ENCODE assay signal across 11 cellular contexts in the genomic region with DNA sequence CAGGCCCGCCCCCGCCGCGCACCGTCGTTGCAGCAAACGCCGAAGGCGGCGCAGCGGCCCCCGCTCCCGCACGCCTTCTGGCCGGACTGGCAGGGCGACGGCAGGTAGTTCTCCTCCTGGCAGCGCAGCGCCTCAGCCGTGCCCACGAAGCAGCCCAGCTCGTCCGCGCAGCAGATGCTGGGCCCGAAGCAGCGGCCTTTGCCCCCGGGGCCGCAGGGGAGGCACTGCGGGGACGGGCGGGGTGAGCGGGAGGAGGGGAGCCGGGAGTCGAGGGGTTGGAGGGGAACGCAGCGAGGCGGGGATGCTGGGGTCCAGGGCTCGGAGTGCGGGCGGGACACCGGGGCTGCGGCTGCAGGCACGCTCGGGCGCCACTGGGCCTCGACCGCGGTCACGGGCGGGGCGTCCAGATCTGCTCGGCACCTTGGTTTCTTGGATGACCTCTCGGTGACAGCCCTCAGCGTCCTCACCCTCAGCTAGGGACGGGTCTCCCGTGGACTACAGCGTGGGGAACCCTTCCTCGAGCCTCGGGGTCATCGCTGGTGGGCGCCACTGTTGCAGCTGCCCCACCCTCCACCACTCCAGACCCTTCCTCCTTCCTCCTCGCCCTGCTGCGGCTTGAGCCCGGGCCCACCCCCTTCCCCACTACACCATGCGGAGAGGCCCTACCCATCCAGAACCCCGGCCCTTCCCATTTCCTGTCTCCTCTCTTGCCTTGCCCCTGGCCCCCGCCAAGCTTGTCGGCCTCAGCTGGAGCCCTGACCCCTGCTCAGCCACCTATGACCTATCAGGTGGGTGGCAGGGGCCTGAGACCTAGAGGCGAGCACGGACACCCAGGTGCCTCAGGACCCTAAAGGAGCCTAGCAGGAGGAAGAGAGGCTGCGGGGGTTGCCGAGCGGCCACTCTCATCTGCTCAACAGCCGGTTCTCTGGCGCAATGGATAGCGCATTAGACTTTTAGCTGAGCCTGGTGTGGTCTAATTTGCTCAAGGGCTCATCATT. TPM values are rescaled to one million over a fixed set of nuclear protein-coding genes. Genes with fewer than 3 reads are reported as not detected.
DNase-seq lines count a peak whose midpoint lies in the region; ATAC-seq and TF ChIP-seq lines count a peak whose summit lies in the region.
"Had no signal": no experiment of that assay in that cellular context is flagged by ENCODE, and none has a peak within 500 bp of the region (broad histone marks: within the 10 kb centered on the region; RNA-seq: fewer than 3 reads in every experiment).

No MANE protein-coding gene starts in this region.

- H3K27me3 Mint-ChIP-seq in activated CD8-positive, alpha-beta T cell treated with anti-CD3 and anti-CD28 coated beads, Interleukin-2, amount 10 ng/mL, durations not matched to agents 7 days and 5 days (ENCODE audit: low read depth): peaks cover 52% of the 10 kb centered on the region

- H3K9me2 ChIP-seq in SK-N-SH: no peaks in the 10 kb centered on the region

- no peaks in the 10 kb centered on the region for H3F3A ChIP-seq in SK-N-SH (replicated peaks; ENCODE audit: insufficient read depth)

- ATAC-seq in SK-N-SH treated with all-trans-retinoic acid at 6 μM for 48 hours (no peak), HG03460 (IDR thresholded peaks at IDR 0.05; ENCODE audit: unreplicated experiment) (no peak)
- peak; percentile 34 for ATAC-seq in activated CD8-positive, alpha-beta T cell treated with anti-CD3 and anti-CD28 coated beads, Interleukin-2, amount 10 ng/mL, durations not matched to agents 7 days and 5 days
- peak; percentile 6 for ATAC-seq in stimulated activated effector memory CD8-positive, alpha-beta T cell treated with anti-CD3 and anti-CD28 coated beads, Interleukin-12 subunit alpha, Interleukin-12 subunit beta, amount 100 ng/mL, for 72 hours

- no peak overlapping the region for H3K27ac ChIP-seq in SK-N-SH (ENCODE audit: low read depth in 2 of 2, low read length in 1 of 2)
- H3K27ac ChIP-seq: SJSA1 had no signal

- no peaks in the 10 kb centered on the region for H3K9me3 ChIP-seq in SK-N-SH
- H3K9me3 ChIP-seq: SJSA1 had no signal

- no peaks in the 10 kb centered on the region for H3K27me3 ChIP-seq in SK-N-SH (ENCODE audit: insufficient read depth)

- H3K27ac Mint-ChIP-seq in activated CD8-positive, alpha-beta T cell treated with anti-CD3 and anti-CD28 coated beads, Interleukin-2, amount 10 ng/mL, durations not matched to agents 7 days and 5 days: no peak overlapping the region
- no peak overlapping the region for H3K27ac Mint-ChIP-seq in stimulated activated effector memory CD8-positive, alpha-beta T cell treated with anti-CD3 and anti-CD28 coated beads, Interleukin-12 subunit alpha, Interleukin-12 subunit beta, amount 100 ng/mL, for 72 hours

- H3K4me3 Mint-ChIP-seq in activated CD8-positive, alpha-beta T cell treated with anti-CD3 and anti-CD28 coated beads, Interleukin-2, amount 10 ng/mL, durations not matched to agents 7 days and 5 days: no peak overlapping the region
- H3K4me3 Mint-ChIP-seq in stimulated activated effector memory CD8-positive, alpha-beta T cell treated with anti-CD3 and anti-CD28 coated beads, Interleukin-12 subunit alpha, Interleukin-12 subunit beta, amount 100 ng/mL, for 72 hours: peak overlapping the region; percentile 61

- H2AFZ ChIP-seq in SK-N-SH (ENCODE audit: low read depth): no peak overlapping the region

- no peak overlapping the region for H3K9ac ChIP-seq in SK-N-SH

- no peaks in the 10 kb centered on the region for H3K9me3 Mint-ChIP-seq in activated CD8-positive, alpha-beta T cell treated with anti-CD3 and anti-CD28 coated beads, Interleukin-2, amount 10 ng/mL, durations not matched to agents 7 days and 5 days (ENCODE audit: insufficient read depth)
- H3K9me3 Mint-ChIP-seq in stimulated activated effector memory CD8-positive, alpha-beta T cell treated with anti-CD3 and anti-CD28 coated beads, Interleukin-12 subunit alpha, Interleukin-12 subunit beta, amount 100 ng/mL, for 72 hours: no peaks in the 10 kb centered on the region

- TF ChIP-seq EP300 in SK-N-SH (IDR thresholded peaks at IDR 0.05; ENCODE audit: borderline replicate concordance in 1 of 2, low read depth in 1 of 2, low read length in 1 of 2): no peak

- no peak overlapping the region for H3K4me3 ChIP-seq in SK-N-SH (ENCODE audit: low read depth in 2 of 2, low read length in 1 of 2)
- H3K4me3 ChIP-seq: lung, SJSA1 had no signal

- TF ChIP-seq RAD21 in SK-N-SH (IDR thresholded peaks at IDR 0.05; ENCODE audit: low read length): no peak

- 84% methylated on average over 38 of the region's 76 CpGs for WGBS in SK-N-SH (ENCODE audit: low lambda C conversion rate)

- H4K20me1 ChIP-seq in SK-N-SH (ENCODE audit: insufficient read depth): no peaks in the 10 kb centered on the region

- H3K4me2 ChIP-seq in SK-N-SH: no peak overlapping the region

- H3K4me1 ChIP-seq in SK-N-SH (ENCODE audit: control insufficient read depth in 1 of 2, insufficient read depth in 2 of 2, low read depth in 1 of 2, low read length in 1 of 2): peaks cover 2 to 5% of the 10 kb centered on the region in 2 experiments; a peak in 2 of 4 replicates

- POLR2A ChIA-PET in SK-N-SH (lab: Yijun Ruan, JAX): no interaction called here
- POLR2A ChIA-PET in activated CD8-positive, alpha-beta T cell treated with anti-CD3 and anti-CD28 coated beads, Interleukin-2, amount 10 ng/mL, durations not matched to agents 7 days and 5 days (lab: Charles Lee): interaction anchor here (0.7 kb wide), 1 partner anchor 9 kb away, joined by 4 read pairs; no protein-coding TSS in a partner anchor

- peaks cover 9% of the 10 kb centered on the region for H3K4me1 Mint-ChIP-seq in activated CD8-positive, alpha-beta T cell treated with anti-CD3 and anti-CD28 coated beads, Interleukin-2, amount 10 ng/mL, durations not matched to agents 7 days and 5 days (ENCODE audit: low read depth)
- H3K4me1 Mint-ChIP-seq in stimulated activated effector memory CD8-positive, alpha-beta T cell treated with anti-CD3 and anti-CD28 coated beads, Interleukin-12 subunit alpha, Interleukin-12 subunit beta, amount 100 ng/mL, for 72 hours: peaks cover 11% of the 10 kb centered on the region

- CTCF ChIA-PET in SK-N-SH (lab: Yijun Ruan, JAX): no interaction called here
- CTCF ChIA-PET in activated CD8-positive, alpha-beta T cell treated with anti-CD3 and anti-CD28 coated beads, Interleukin-2, amount 10 ng/mL, durations not matched to agents 7 days and 5 days (lab: Charles Lee): no interaction called here

- H3K36me3 ChIP-seq in SK-N-SH (replicated peaks in 1 of 2; ENCODE audit: control insufficient read depth in 1 of 2, insufficient read depth in 2 of 2, low read length in 1 of 2): no peaks in the 10 kb centered on the region
- H3K36me3 ChIP-seq: SJSA1 had no signal

- no peaks in the 10 kb centered on the region for H3K36me3 Mint-ChIP-seq in activated CD8-positive, alpha-beta T cell treated with anti-CD3 and anti-CD28 coated beads, Interleukin-2, amount 10 ng/mL, durations not matched to agents 7 days and 5 days (ENCODE audit: low read depth)
- no peaks in the 10 kb centered on the region for H3K36me3 Mint-ChIP-seq in stimulated activated effector memory CD8-positive, alpha-beta T cell treated with anti-CD3 and anti-CD28 coated beads, Interleukin-12 subunit alpha, Interleukin-12 subunit beta, amount 100 ng/mL, for 72 hours

- no peak for TF ChIP-seq CTCF in SK-N-SH (IDR thresholded peaks at IDR 0.05)

- DNase-seq in SK-N-SH: peak; percentile 54
- DNase-seq in activated CD8-positive, alpha-beta T cell treated with anti-CD3 and anti-CD28 coated beads, Interleukin-2, amount 10 ng/mL, durations not matched to agents 7 days and 5 days: no peak
- peak; percentile 68 for DNase-seq in iPS-NIHi11 (ENCODE audit: low spot score)
- DNase-seq in stimulated activated effector memory CD8-positive, alpha-beta T cell treated with anti-CD3 and anti-CD28 coated beads, Interleukin-12 subunit alpha, Interleukin-12 subunit beta, amount 100 ng/mL, for 72 hours (ENCODE audit: low spot score in 2 of 2): no peak
- DNase-seq in amygdala (lab: John Stamatoyannopoulos, UW): no peak
- DNase-seq in NCI-H187 (lab: John Stamatoyannopoulos, UW): no peak
- DNase-seq: NCI-H187 treated with DMSO at 0.1 percent for 48 hours had no signal

- H3K79me2 ChIP-seq in SK-N-SH (ENCODE audit: insufficient read depth): no peaks in the 10 kb centered on the region

TF ChIP-seq in SK-N-SH, 30 proteins besides CTCF, POLR2A, EP300 and RAD21 (continues in another document):
- TF ChIP-seq GABPA (IDR thresholded peaks at IDR 0.05; ENCODE audit: low read depth): no peak
- TF ChIP-seq FOXM1 (IDR thresholded peaks at IDR 0.05; ENCODE audit: low read depth): no peak
- TF ChIP-seq FOSL2 (IDR thresholded peaks at IDR 0.05; ENCODE audit: borderline replicate concordance, low read depth): no peak

RNA-seq across cellular contexts. Expression of gene AVP, which starts 1.3 kb away (rescaled TPM):
- polyA plus RNA-seq in SK-N-SH (2012; rRNA removed): not detected in 2 replicates
- not detected in 2 replicates for polyA plus RNA-seq in SK-N-SH (2012; cell fraction: cytosol; rRNA removed)
- not detected in 2 replicates for polyA plus RNA-seq in SK-N-SH (2012; cell fraction: nucleus; rRNA removed)
- not detected for total RNA-seq in activated CD8-positive, alpha-beta T cell treated with anti-CD3 and anti-CD28 coated beads, Interleukin-2, amount 10 ng/mL, durations not matched to agents 7 days and 5 days
- total RNA-seq: lung, SJSA1 had no signal
- polyA plus RNA-seq: lung had no signal

RNA-seq across cellular contexts. Expression of gene OXT, which starts 11.8 kb away (rescaled TPM):
- not detected in 2 replicates for polyA plus RNA-seq in SK-N-SH (2012; rRNA removed)
- not detected in 2 replicates for polyA plus RNA-seq in SK-N-SH (2012; cell fraction: cytosol; rRNA removed)
- polyA plus RNA-seq in SK-N-SH (2012; cell fraction: nucleus; rRNA removed): not detected in 2 replicates
- total RNA-seq in activated CD8-positive, alpha-beta T cell treated with anti-CD3 and anti-CD28 coated beads, Interleukin-2, amount 10 ng/mL, durations not matched to agents 7 days and 5 days: not detected
- total RNA-seq: lung, SJSA1 had no signal
- polyA plus RNA-seq: lung had no signal

RNA-seq across cellular contexts. Expression of gene MRPS26, which starts 37.4 kb away (rescaled TPM):
- 114 and 152 TPM in 2 replicates for polyA plus RNA-seq in SK-N-SH (2012; rRNA removed)
- polyA plus RNA-seq in SK-N-SH (2012; cell fraction: cytosol; rRNA removed): 91.5 and 118 TPM in 2 replicates
- 94.2 and 127 TPM in 2 replicates for polyA plus RNA-seq in SK-N-SH (2012; cell fraction: nucleus; rRNA removed)
- 10 to 100 TPM; 37.4 to 38.9 TPM for total RNA-seq in activated CD8-positive, alpha-beta T cell treated with anti-CD3 and anti-CD28 coated beads, Interleukin-2, amount 10 ng/mL, durations not matched to agents 7 days and 5 days

RNA-seq across cellular contexts. Expression of gene GNRH2, which starts 39.8 kb away (rescaled TPM):
- 0.31 and 0.58 TPM in 2 replicates for polyA plus RNA-seq in SK-N-SH (2012; rRNA removed)
- polyA plus RNA-seq in SK-N-SH (2012; cell fraction: cytosol; rRNA removed): 0.05 TPM in 1 of 2 replicates, not detected in the other
- 2.3 and 5.7 TPM in 2 replicates for polyA plus RNA-seq in SK-N-SH (2012; cell fraction: nucleus; rRNA removed)
- 1 to 10 TPM; 1.5 to 1.7 TPM for total RNA-seq in activated CD8-positive, alpha-beta T cell treated with anti-CD3 and anti-CD28 coated beads, Interleukin-2, amount 10 ng/mL, durations not matched to agents 7 days and 5 days
- total RNA-seq: SJSA1 had no signal

Comparison
In these comparisons a context has a peak if more than half of its experiments do, and no peak if none do; other contexts are left out.
1. DNase-seq: peak in SK-N-SH (single experiment) and iPS-NIHi11 (single experiment); none in activated CD8-positive, alpha-beta T cell treated with anti-CD3 and anti-CD28 coated beads, Interleukin-2, amount 10 ng/mL, durations not matched to agents 7 days and 5 days (single experiment), stimulated activated effector memory CD8-positive, alpha-beta T cell treated with anti-CD3 and anti-CD28 coated beads, Interleukin-12 subunit alpha, Interleukin-12 subunit beta, amount 100 ng/mL, for 72 hours (0 of 2), amygdala (0 of 56) and NCI-H187 (0 of 2).
2. ATAC-seq: peak in activated CD8-positive, alpha-beta T cell treated with anti-CD3 and anti-CD28 coated beads, Interleukin-2, amount 10 ng/mL, durations not matched to agents 7 days and 5 days (single experiment) and stimulated activated effector memory CD8-positive, alpha-beta T cell treated with anti-CD3 and anti-CD28 coated beads, Interleukin-12 subunit alpha, Interleukin-12 subunit beta, amount 100 ng/mL, for 72 hours (single experiment); none in SK-N-SH treated with all-trans-retinoic acid at 6 μM for 48 hours (single experiment) and HG03460 (single experiment).